ENCODE assay signal across 21 cellular contexts in the genomic region with DNA sequence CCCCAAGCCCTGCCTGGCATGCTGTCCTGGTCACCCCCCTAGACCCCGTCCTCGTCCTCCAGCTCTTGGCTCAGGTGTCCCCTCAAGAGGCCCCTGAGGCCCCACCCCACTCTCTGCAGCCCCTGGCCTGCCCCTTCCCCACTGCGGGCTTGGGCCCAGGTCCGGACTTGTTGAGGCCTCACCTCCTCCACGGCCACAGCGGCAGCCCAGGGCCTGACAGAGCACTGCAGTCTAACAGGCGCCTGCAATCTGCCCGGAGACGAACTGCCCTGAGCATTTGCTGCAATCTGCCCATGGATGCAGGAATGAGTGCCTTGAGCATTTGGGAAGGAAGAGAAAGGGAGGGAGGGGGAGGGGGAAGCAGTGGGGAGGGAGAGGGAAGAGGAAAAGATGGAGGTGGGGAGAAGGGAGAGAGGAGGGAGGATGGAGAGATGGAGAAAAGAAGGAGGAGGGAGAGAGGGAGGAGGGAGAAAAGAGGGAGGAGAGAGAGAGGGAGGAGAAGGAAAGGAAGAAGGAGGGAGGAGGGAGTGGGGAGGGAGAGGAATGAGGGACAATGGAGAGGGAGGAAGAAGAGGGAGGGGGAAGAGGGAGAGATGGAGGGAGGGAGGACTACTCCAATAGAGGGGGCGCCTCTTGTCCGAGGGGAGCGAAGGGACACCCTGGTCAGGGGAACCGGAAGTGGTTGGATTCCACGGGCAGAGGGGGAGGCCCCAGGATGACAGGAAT.
DNase-seq lines count a peak whose midpoint lies in the region; ATAC-seq, FAIRE-seq and TF ChIP-seq lines count a peak whose summit lies in the region.
"Had no signal": no experiment of that assay in that cellular context is flagged by ENCODE, and none has a peak within 500 bp of the region (broad histone marks: within the 10 kb centered on the region; RNA-seq: fewer than 3 reads in every experiment).

No MANE protein-coding gene starts in this region.

- TF ChIP-seq RAD21 in K562 (CRISPR knock-in tag; conservative IDR thresholded peaks at IDR 0.05 in 1 of 2, IDR thresholded peaks at IDR 0.05 in 1 of 2) (no peak), HepG2 (CRISPR knock-in tag; IDR thresholded peaks at IDR 0.05) (no peak)

- no peak for ATAC-seq in K562
- peak; percentile 27; the same call in 1 of the 3 replicates for ATAC-seq in HepG2

- H3K36me3 ChIP-seq in K562 (ENCODE audit: control insufficient read depth, insufficient read depth, low read length) (no peaks in the 10 kb centered on the region), HepG2 (replicated peaks in 1 of 2; ENCODE audit: control insufficient read depth in 1 of 2, insufficient read depth in 2 of 2, low read length in 2 of 2) (no peaks in the 10 kb centered on the region), testis (ENCODE audit: low read depth, missing control alignments) (no peaks in the 10 kb centered on the region)
- H3K36me3 ChIP-seq: MG63, SJSA1 had no signal

- no peaks in the 10 kb centered on the region for H3K9me1 ChIP-seq in K562 (ENCODE audit: control insufficient read depth, insufficient read depth, low read length)

- H3K9me3 ChIP-seq in K562 (replicated peaks; ENCODE audit: control insufficient read depth, insufficient read depth, low read depth, low read length) (no peaks in the 10 kb centered on the region), HepG2 (ENCODE audit: low read length) (no peaks in the 10 kb centered on the region), testis (no peaks in the 10 kb centered on the region)
- H3K9me3 ChIP-seq: MG63, SJSA1 had no signal

- H3K27me3 ChIP-seq in K562 (ENCODE audit: control insufficient read depth in 2 of 2, insufficient read depth in 2 of 2, low read length in 2 of 2) = peaks cover 0 to 4% of the 10 kb centered on the region in 2 experiments; a peak in 2 of 5 replicates
- peaks cover 5 to 24% of the 10 kb centered on the region in 2 experiments; a peak in 4 of 5 replicates for H3K27me3 ChIP-seq in HepG2 (ENCODE audit: control insufficient read depth in 1 of 2, insufficient read depth in 2 of 2, low read length in 2 of 2)
- H3K27me3 ChIP-seq in testis = no peaks in the 10 kb centered on the region
- H3K27me3 ChIP-seq: MG63, SJSA1 had no signal

- H3K79me2 ChIP-seq in K562 (ENCODE audit: control insufficient read depth, insufficient read depth, low read length) = no peaks in the 10 kb centered on the region
- H3K79me2 ChIP-seq in HepG2 (ENCODE audit: insufficient read depth, low read length) = no peaks in the 10 kb centered on the region

- in situ Hi-C loops in K562 (cut with MboI) = no loop called here
- in situ Hi-C loops in HepG2 (cut with HindIII; ENCODE audit: extremely low pct_ligation_motif_present, low pct_unique_long_range_greater_than_20kb) = no loop called here

- no peak overlapping the region for H3K27ac ChIP-seq in K562 (ENCODE audit: extremely low read depth, low read depth, low read length)
- no peak overlapping the region for H3K27ac ChIP-seq in HepG2 (ENCODE audit: extremely low read length, insufficient read depth, low read length)
- no peak overlapping the region for H3K27ac ChIP-seq in testis
- H3K27ac ChIP-seq: 22Rv1, GM23248, PC-9, SJSA1 had no signal

- intact Hi-C loops in K562 (cut with micrococcal nuclease) = no loop called here
- intact Hi-C loops in HepG2 (cut with micrococcal nuclease; ENCODE audit: unreplicated experiment) = no loop called here
- intact Hi-C loops in testis (cut with DNase I; ENCODE audit: low total_unique reads) = no loop called here

- H3K9ac ChIP-seq in K562 (ENCODE audit: insufficient read depth in 1 of 2, low read depth in 2 of 2, low read length in 2 of 2) = no peak overlapping the region
- no peak overlapping the region for H3K9ac ChIP-seq in HepG2 (ENCODE audit: insufficient read depth, low read depth, low read length)
- H3K9ac ChIP-seq: GM23248 had no signal

- no peak for TF ChIP-seq EP300 in K562 (IDR thresholded peaks at IDR 0.05; ENCODE audit: low read length)
- TF ChIP-seq EP300 in HepG2 (IDR thresholded peaks at IDR 0.05; ENCODE audit: low read depth in 2 of 2, low read length in 2 of 2) = no peak
- TF ChIP-seq EP300 in HepG2 (CRISPR knock-in tag; IDR thresholded peaks at IDR 0.05; ENCODE audit: borderline replicate concordance) = no peak

- DNase-seq in DMS 273 (lab: John Stamatoyannopoulos, UW; ENCODE audit: unreplicated experiment) (peak; percentile 62), DMS 273 treated with DMSO at 0.1 percent for 48 hours (lab: John Stamatoyannopoulos, UW) (no peak), K562 (ENCODE audit: extremely low read depth in 1 of 4, low spot score in 3 of 4) (no peak), HepG2 (ENCODE audit: low spot score) (no peak), urothelium cell line (ENCODE audit: low spot score) (no peak), testis (no peak), RKO (ENCODE audit: low spot score) (no peak)
- DNase-seq in activated CD4-positive, CD25-positive, alpha-beta regulatory T cell (lab: John Stamatoyannopoulos, UW) = no peak
- DNase-seq: DND-41, GM23248, Karpas-422, MG63, NCI-H1048, NCI-H1436, NCI-H1930, NCI-H345, NCI-H526, PC-9 had no signal

- TF ChIP-seq POLR2A in K562 (conservative IDR thresholded peaks at IDR 0.05) = no peak
- TF ChIP-seq POLR2A in HepG2 (IDR thresholded peaks at IDR 0.05; ENCODE audit: insufficient read depth in 1 of 2, low read depth in 2 of 2, low read length in 2 of 2) = no peak
- no peak for TF ChIP-seq POLR2A in testis (IDR thresholded peaks at IDR 0.05)

- FAIRE-seq in K562 (lab: Jason Lieb, UNC) = no peak
- FAIRE-seq in HepG2 (lab: Jason Lieb, UNC) = no peak
- FAIRE-seq in urothelium cell line (lab: Jason Lieb, UNC) = peak; percentile 75
- FAIRE-seq: G401.6 had no signal

- 5% methylated on average over 10 of the region's 14 CpGs for WGBS in K562 (ENCODE audit: insufficient coverage, low coverage, missing lambda C conversion rate)
- 28% methylated on average over 14 of the region's 14 CpGs for WGBS in HepG2 (ENCODE audit: low lambda C conversion rate)
- WGBS in testis, 2 donors = 78 to 89% methylated on average over 10 to 14 of the region's 14 CpGs

- H3K4me1 ChIP-seq in K562 (replicated peaks in 1 of 2; ENCODE audit: control insufficient read depth in 2 of 2, insufficient read depth in 2 of 2, low read length in 2 of 2) (peaks cover 0 to 34% of the 10 kb centered on the region in 2 experiments; a peak in 3 of 5 replicates), HepG2 (ENCODE audit: insufficient read depth, low read length) (no peaks in the 10 kb centered on the region), testis (no peaks in the 10 kb centered on the region)

- no peak overlapping the region for H2AFZ ChIP-seq in K562 (ENCODE audit: low read depth, low read length)
- no peak overlapping the region for H2AFZ ChIP-seq in HepG2 (ENCODE audit: low read length)
- H2AFZ ChIP-seq: GM23248, PC-9 had no signal

- POLR2A ChIA-PET in K562 (lab: Yijun Ruan, JAX) (no interaction called here), HepG2 (lab: Yijun Ruan, JAX) (no interaction called here)

- H3K4me3 ChIP-seq in K562 (no peak overlapping the region), HepG2 (replicated peaks in 1 of 3; ENCODE audit: insufficient read depth in 1 of 3, low read depth in 2 of 3, low read length in 3 of 3) (no peak overlapping the region), testis (no peak overlapping the region)
- H3K4me3 ChIP-seq: GM23248, MG63, PC-9, SJSA1 had no signal

- TF ChIP-seq CTCF in K562 (IDR thresholded peaks at IDR 0.05 in 2 of 3, conservative IDR thresholded peaks at IDR 0.05 in 1 of 3; ENCODE audit: insufficient read depth in 2 of 3, low read depth in 1 of 3, low read length in 3 of 3) = no peak
- TF ChIP-seq CTCF in HepG2 (CRISPR knock-in tag; IDR thresholded peaks at IDR 0.05) = no peak
- no peak for TF ChIP-seq CTCF in testis (IDR thresholded peaks at IDR 0.05)

- H3K4me2 ChIP-seq in K562 (ENCODE audit: insufficient read depth, low read length) (no peak overlapping the region), HepG2 (ENCODE audit: low read depth, low read length) (peak overlapping the region; percentile 32)
- H3K4me2 ChIP-seq: PC-9 had no signal

- H4K20me1 ChIP-seq in K562 (replicated peaks; ENCODE audit: control insufficient read depth, insufficient read depth, low read length) (no peaks in the 10 kb centered on the region), HepG2 (ENCODE audit: insufficient read depth, low read length) (no peaks in the 10 kb centered on the region)

- BruUV-seq in K562 (replicated peaks; lab: Mats Ljungman, UMichigan) (no TSS peak), HepG2 (replicated peaks; lab: Mats Ljungman, UMichigan) (no TSS peak)

- CTCF ChIA-PET in K562 (lab: Yijun Ruan, JAX; ENCODE audit: low intra/inter-chr PET ratio) = no interaction called here
- CTCF ChIA-PET in HepG2 (lab: Yijun Ruan, JAX; ENCODE audit: low intra/inter-chr PET ratio, low total read pairs) = no interaction called here

TF ChIP-seq in K562, 482 proteins besides CTCF, POLR2A, EP300 and RAD21 (continues in another document):
- no peak for TF ChIP-seq L3MBTL2 (IDR thresholded peaks at IDR 0.05)

TF ChIP-seq in HepG2, 621 proteins besides CTCF, POLR2A, EP300 and RAD21:
- TF ChIP-seq ZNF263 (CRISPR knock-in tag; IDR thresholded peaks at IDR 0.05) (peak; percentile 66; the same call in 1 of the 2 replicates), ZNF552 (CRISPR knock-in tag; IDR thresholded peaks at IDR 0.05; ENCODE audit: borderline replicate concordance) (no peak)
